ENCODE assay signal across 7 cellular contexts in the genomic region with DNA sequence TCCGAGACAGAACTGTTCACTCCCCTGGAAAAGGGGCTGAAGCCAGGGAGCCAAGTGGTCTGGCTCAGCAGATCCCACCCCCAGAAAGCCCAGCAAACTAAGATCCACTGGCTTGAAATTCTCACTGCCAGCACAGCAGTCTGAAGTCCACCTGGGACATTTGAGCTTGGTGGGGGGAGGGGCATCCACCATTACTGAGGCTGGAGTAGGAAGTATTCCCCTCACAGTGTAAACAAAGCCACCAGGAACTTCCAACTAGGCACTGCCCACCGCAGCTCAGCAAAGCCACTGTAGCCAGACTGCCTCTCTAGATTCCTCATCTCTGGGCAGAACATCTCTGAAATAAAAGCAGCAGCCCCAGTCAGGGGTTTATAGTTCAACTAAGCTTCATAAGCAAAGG.
DNase-seq lines count a peak whose midpoint lies in the region; ATAC-seq and TF ChIP-seq lines count a peak whose summit lies in the region.
"Not testable (repeated sequence)": the region's sequence is repeated elsewhere in the genome, so short reads cannot be mapped to it uniquely, and the experiment has no call there.

No MANE protein-coding gene starts in this region.

- H3K27me3 ChIP-seq in transverse colon, result not testable (repeated sequence)

- TF ChIP-seq POLR2A in transverse colon (IDR thresholded peaks at IDR 0.05), result not testable (repeated sequence)

- peak; percentile 57 for ATAC-seq in mucosa of descending colon

- TF ChIP-seq EP300 in transverse colon (IDR thresholded peaks at IDR 0.05; ENCODE audit: low read depth), result not testable (repeated sequence)

- not testable (repeated sequence) for H3K36me3 ChIP-seq in mucosa of descending colon (ENCODE audit: low read depth); transverse colon

- 74% methylated on average over 2 of the region's 2 CpGs; no CpG with 5 or more reads in 1 of the 2 donors for WGBS in transverse colon (ENCODE audit: low coverage in 1 of 2), 2 donors

- TF ChIP-seq CTCF in mucosa of descending colon (IDR thresholded peaks at IDR 0.05); transverse colon (IDR thresholded peaks at IDR 0.05): not testable (repeated sequence)

- H3K9me3 ChIP-seq in mucosa of descending colon, transverse colon: not testable (repeated sequence)

- H3K4me3 ChIP-seq in mucosa of descending colon, transverse colon: not testable (repeated sequence)

- in situ Hi-C loops in transverse colon (cut with MboI; ENCODE audit: low pct_ligation_motif_present in 1 of 4, low pct_unique_long_range_greater_than_20kb in 1 of 4, low sequenced_read_pairs in 3 of 4), result not testable (repeated sequence)

- intact Hi-C loops in mucosa of descending colon (cut with DNase I, micrococcal nuclease); transverse colon (cut with DNase I; ENCODE audit: low total_unique reads): not testable (repeated sequence)

- not testable (repeated sequence) for H3K4me1 ChIP-seq in mucosa of descending colon (ENCODE audit: low read depth); transverse colon

- H3K27ac ChIP-seq in transverse colon, result not testable (repeated sequence)

- DNase-seq in COLO668 (lab: John Stamatoyannopoulos, UW; ENCODE audit: unreplicated experiment), result peak; percentile 50
- DNase-seq in ELF-1 (ENCODE audit: low read depth, low spot score), result peak; percentile 7
- DNase-seq in NCI-H2029 (lab: John Stamatoyannopoulos, UW), result peak; percentile 9
- peak; percentile 7 for DNase-seq in SW480 (ENCODE audit: low spot score)
- DNase-seq in kidney tubule cell (ENCODE audit: low spot score), result peak; percentile 2
- peak; percentile 47 to 59 (median 49) for DNase-seq in mucosa of descending colon
- peak; percentile 44 for DNase-seq in transverse colon
